In genomic region chr7:21946228-21946709, GRCh38 we compare ENCODE assay signal across 8 cellular contexts. TPM values are rescaled to one million over a fixed set of nuclear protein-coding genes. Genes with fewer than 3 reads are reported as not detected.
DNase-seq lines count a peak whose midpoint lies in the region; ATAC-seq, FAIRE-seq and TF ChIP-seq lines count a peak whose summit lies in the region.

No MANE protein-coding gene starts in this region.

- H3K9ac ChIP-seq in GM12878 (ENCODE audit: control insufficient read depth, insufficient read depth, low read length) = peak overlapping the region; percentile 71; the same call in 1 of the 2 replicates

- H3K4me1 ChIP-seq in HAP-1 = peaks cover 11% of the 10 kb centered on the region
- H3K4me1 ChIP-seq in GM12878 (ENCODE audit: control insufficient read depth, insufficient read depth, low read length) = peaks cover 40% of the 10 kb centered on the region
- peaks cover 42% of the 10 kb centered on the region for H3K4me1 ChIP-seq in mesodermal cell (ENCODE audit: control insufficient read depth, insufficient read depth, low read length, poor library complexity, severe bottlenecking)

- H3K27me3 ChIP-seq in HAP-1 (ENCODE audit: low read depth) (no peaks in the 10 kb centered on the region), GM12878 (replicated peaks in 1 of 2; ENCODE audit: control insufficient read depth in 2 of 2, insufficient read depth in 2 of 2, low read length in 1 of 2) (no peaks in the 10 kb centered on the region)

- RAD21 ChIA-PET in GM12878 (lab: Charles Lee; ENCODE audit: unreplicated experiment) = interaction anchor here (0.6 to 2.2 kb wide), 6 partner anchors 8 to 54 kb away, joined by 3 to 11 read pairs (median 5); no protein-coding TSS in a partner anchor

- CTCF ChIA-PET in GM12878 (lab: Yijun Ruan, JAX) = interaction anchor here (0.7 to 1.3 kb wide), 3 partner anchors 14 to 55 kb away, joined by 3 to 4 read pairs (median 4); no protein-coding TSS in a partner anchor

- no peaks in the 10 kb centered on the region for H3K9me3 ChIP-seq in HAP-1
- no peaks in the 10 kb centered on the region for H3K9me3 ChIP-seq in GM12878 (replicated peaks; ENCODE audit: control insufficient read depth, insufficient read depth, low read length)
- H3K9me3 ChIP-seq in mesodermal cell (ENCODE audit: control insufficient read depth, low read length) = no peaks in the 10 kb centered on the region

- H2AFZ ChIP-seq in GM12878 (ENCODE audit: control insufficient read depth, low read depth, low read length) = peak overlapping the region; percentile 99

- no peaks in the 10 kb centered on the region for H4K20me1 ChIP-seq in GM12878 (ENCODE audit: control insufficient read depth, insufficient read depth)

- TF ChIP-seq RAD21 in GM12878 (IDR thresholded peaks at IDR 0.05; ENCODE audit: insufficient read depth, low read depth, low read length) = no peak

- no peaks in the 10 kb centered on the region for H3K36me3 ChIP-seq in HAP-1 (replicated peaks)
- H3K36me3 ChIP-seq in GM12878 (ENCODE audit: control insufficient read depth in 2 of 2, insufficient read depth in 2 of 2, low read length in 1 of 2) = no peaks in the 10 kb centered on the region
- no peaks in the 10 kb centered on the region for H3K36me3 ChIP-seq in mesodermal cell (ENCODE audit: control insufficient read depth, insufficient read depth, low read length)

- H3K4me2 ChIP-seq in GM12878 (ENCODE audit: control insufficient read depth, insufficient read depth) = peak overlapping the region; percentile 66

- H3K27ac ChIP-seq in GM12878 (ENCODE audit: control insufficient read depth, insufficient read depth) (peak overlapping the region; percentile 85), mesodermal cell (ENCODE audit: low read depth, low read length, severe bottlenecking) (no peak overlapping the region)

- intact Hi-C loops in GM12878 (cut with micrococcal nuclease; ENCODE audit: unreplicated experiment) = loop anchor here (2.0 to 10.0 kb wide), 3 partner anchors 55 to 591 kb away; no protein-coding TSS in a partner anchor

- peaks cover 13% of the 10 kb centered on the region for H3K79me2 ChIP-seq in GM12878 (ENCODE audit: control insufficient read depth, insufficient read depth, low read length)

- BruUV-seq in GM12878 (replicated peaks; lab: Mats Ljungman, UMichigan) = no TSS peak

- ATAC-seq in GM12878 (no peak), GM19328 (IDR thresholded peaks at IDR 0.05; ENCODE audit: unreplicated experiment) (no peak), HG03354 (IDR thresholded peaks at IDR 0.05; ENCODE audit: poor library complexity, severe bottlenecking, unreplicated experiment) (no peak), HG02571 (IDR thresholded peaks at IDR 0.05; ENCODE audit: unreplicated experiment) (no peak)

- POLR2A ChIA-PET in GM12878 (lab: Charles Lee) = no interaction called here

- no peak for TF ChIP-seq POLR2A in GM12878 (IDR thresholded peaks at IDR 0.05; ENCODE audit: low read depth, low read length)

- no peak for FAIRE-seq in GM12878 (lab: Jason Lieb, UNC)

- peak; percentile 11 for DNase-seq in A172 (ENCODE audit: low spot score)
- DNase-seq in HAP-1 (ENCODE audit: low spot score in 2 of 2) = no peak
- DNase-seq in GM12878 (ENCODE audit: low read depth, low spot score) = no peak
- DNase-seq in T-helper 9 cell = no peak

- 14% methylated on average over 7 of the region's 7 CpGs for WGBS in GM12878 (ENCODE audit: insufficient coverage, insufficient replicate concordance, low lambda C conversion rate, missing lambda C conversion rate)
- 6 to 65% methylated on average over 2 of the region's 7 CpGs for WGBS in mesodermal cell (ENCODE audit: insufficient coverage in 2 of 2), 2 experiments

- SMC1A ChIA-PET in GM12878 (lab: Charles Lee; ENCODE audit: uncharacterized antibody, unreplicated experiment) = interaction anchor here (9.9 kb wide), 1 partner anchor 20 kb away, joined by 96 read pairs; no protein-coding TSS in a partner anchor

- no peak for TF ChIP-seq EP300 in GM12878 (IDR thresholded peaks at IDR 0.05; ENCODE audit: borderline replicate concordance in 1 of 2, control insufficient read depth in 1 of 2, low read depth in 2 of 2, low read length in 2 of 2)

- H3K4me3 ChIP-seq in HAP-1 (peak overlapping the region; percentile 61), GM12878 (peak overlapping the region; percentile 80; the same call in 1 of the 2 replicates), mesodermal cell (ENCODE audit: extremely low read depth, insufficient read depth, low read length, poor library complexity, severe bottlenecking) (peak overlapping the region; percentile 46)

- no peak for TF ChIP-seq CTCF in GM12878 (IDR thresholded peaks at IDR 0.05 in 2 of 3, conservative IDR thresholded peaks at IDR 0.05 in 1 of 3; ENCODE audit: control insufficient read depth in 2 of 3, extremely low read depth in 1 of 3, insufficient read depth in 1 of 3, low read depth in 3 of 3, low read length in 3 of 3)

- in situ Hi-C loops in HAP-1 (cut with MboI; ENCODE audit: low sequenced_read_pairs) = no loop called here
- in situ Hi-C loops in GM12878 (cut with MboI) = loop anchor here (10.0 to 25.0 kb wide), 3 partner anchors 591 to 1709 kb away; partner anchors contain the start of gene HYCC1

TF ChIP-seq in GM12878, 131 proteins besides CTCF, POLR2A, EP300 and RAD21:
- TF ChIP-seq SMAD1 (IDR thresholded peaks at IDR 0.05; ENCODE audit: low read depth, partially characterized antibody) (no peak), MTA3 (IDR thresholded peaks at IDR 0.05; ENCODE audit: borderline replicate concordance, low read length) (no peak), WRNIP1 (IDR thresholded peaks at IDR 0.05; ENCODE audit: borderline replicate concordance, low read depth, low read length) (no peak), JUND (IDR thresholded peaks at IDR 0.05; ENCODE audit: low read depth, low read length) (no peak), RFX5 (IDR thresholded peaks at IDR 0.05; ENCODE audit: low read depth, low read length) (no peak), ZBED1 (IDR thresholded peaks at IDR 0.05; ENCODE audit: borderline replicate concordance) (0 out of 2 replicates have a peak, but pooled peaks have one; percentile 35), NR2F1 (conservative IDR thresholded peaks at IDR 0.05) (0 out of 2 replicates have a peak, but pooled peaks have one; percentile 12), EGR1 (IDR thresholded peaks at IDR 0.05; ENCODE audit: borderline replicate concordance in 1 of 2, low read depth in 2 of 2, low read length in 2 of 2) (no peak), POLR2AphosphoS5 (IDR thresholded peaks at IDR 0.05; ENCODE audit: low read length) (no peak)

RNA-seq across cellular contexts. Expression of gene CDCA7L, which starts 0.6 kb away (rescaled TPM):
- total RNA-seq in A172 (2014; rRNA removed; shearing (Covaris generic)) = 97.8 and 100 TPM in 2 replicates
- 142 and 155 TPM in 2 replicates for total RNA-seq in GM12878 (2013; cell fraction: nucleolus; rRNA removed)
- total RNA-seq in GM12878 (2014; rRNA removed) (68.3 and 82.0 TPM in 2 replicates), GM12878 (2014; rRNA removed; fragmentation: Illumina TruSeq; extraction: Trizol) (85.3 and 92.2 TPM in 2 replicates), GM12878 (2021) (68.5 and 72.7 TPM in 2 replicates)
- polyA plus RNA-seq in GM12878 (2011; ENCODE audit: low read depth) = 36.7 TPM
- polyA plus RNA-seq in GM12878 (2011; rRNA removed) (74.6 and 93.5 TPM in 2 replicates), GM12878 (2014; fragmentation: Illumina TruSeq; extraction: Trizol) (80.0 and 86.4 TPM in 2 replicates), GM12878 (2014; fragmentation: Nextera tagmentation; extraction: Ambion mirVana) (10 to 100 TPM; 30.3 to 45.2 TPM), GM12878 (2014; rRNA removed) (57.3 and 61.1 TPM in 2 replicates), GM12878 (2016; fragmentation: Nextera tagmentation; extraction: Ambion mirVana) (10 to 100 TPM; 61.0 to 68.6 TPM)
- polyA plus RNA-seq in GM12878 (2011; cell fraction: cytosol; rRNA removed) = 39.9 and 47.6 TPM in 2 replicates
- polyA plus RNA-seq in GM12878 (2011; cell fraction: nucleus; rRNA removed) = 170 and 252 TPM in 2 replicates
- 40.2 and 48.5 TPM in 2 replicates for polyA plus RNA-seq in GM12878 (2012)
- polyA minus RNA-seq in GM12878 (2011; rRNA and poly(A)+ RNA removed) = 84.2 and 97.1 TPM in 2 replicates
- 24.9 and 25.8 TPM in 2 replicates for polyA minus RNA-seq in GM12878 (2011; cell fraction: cytosol; rRNA and poly(A)+ RNA removed)
- polyA minus RNA-seq in GM12878 (2011; cell fraction: nucleus; rRNA and poly(A)+ RNA removed) = 70.0 and 106 TPM in 2 replicates
- polyA plus RNA-seq in mesodermal cell (2013, experiment 1 of 2) = 11.1 TPM
- polyA plus RNA-seq in mesodermal cell (2013, experiment 2 of 2) = 11.1 TPM
